ENCODE assay signal across 8 cellular contexts in genomic region chr11:67629386-67630229, GRCh38. TPM values are rescaled to one million over a fixed set of nuclear protein-coding genes. Genes with fewer than 3 reads are reported as not detected.
DNase-seq lines count a peak whose midpoint lies in the region; ATAC-seq and TF ChIP-seq lines count a peak whose summit lies in the region.

A gene with protein sequence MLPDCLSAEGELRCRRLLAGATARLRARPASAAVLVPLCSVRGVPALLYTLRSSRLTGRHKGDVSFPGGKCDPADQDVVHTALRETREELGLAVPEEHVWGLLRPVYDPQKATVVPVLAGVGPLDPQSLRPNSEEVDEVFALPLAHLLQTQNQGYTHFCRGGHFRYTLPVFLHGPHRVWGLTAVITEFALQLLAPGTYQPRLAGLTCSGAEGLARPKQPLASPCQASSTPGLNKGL (minus strand): TSS chr11:67629937. CDS start chr11:67629911, 26 bp downstream.

- H2BK20ac ChIP-seq in IMR-90 (ENCODE audit: low read depth, low read length), result no peak within 1 kb of the TSS

- DNase-seq in IMR-90, result peak; percentile 68
- peak; percentile 67 for DNase-seq in SK-MEL-5 (ENCODE audit: low read depth, low spot score)
- DNase-seq in activated naive CD4-positive, alpha-beta T cell treated with anti-CD3 and anti-CD28 coated beads, Interleukin-2, amount 10 ng/mL, durations not matched to agents 7 days and 5 days, result peak; percentile 92
- DNase-seq in globus pallidus (ENCODE audit: low spot score), result peak; percentile 77
- DNase-seq in omental fat pad (ENCODE audit: low spot score), result peak; percentile 55
- peak; percentile 82 for DNase-seq in testis

- no peak within 1 kb of the TSS for H2BK5ac ChIP-seq in IMR-90 (ENCODE audit: low read depth, low read length, poor library complexity, severe bottlenecking)

- peaks cover 3% of the 10 kb centered on the region; the same call in 1 of the 2 replicates for H3F3A ChIP-seq in DOHH2 (ENCODE audit: control insufficient read depth, insufficient read depth)

- H3K4me2 ChIP-seq in DOHH2 (ENCODE audit: low read length), result peak within 1 kb of the TSS; percentile 96
- H3K4me2 ChIP-seq in IMR-90 (ENCODE audit: low read depth, low read length), result peak within 1 kb of the TSS; percentile 92

- no peaks in the 10 kb centered on the region for H4K20me1 ChIP-seq in DOHH2 (ENCODE audit: control insufficient read depth, insufficient read depth, low read depth, low read length)
- H4K20me1 ChIP-seq in IMR-90 (ENCODE audit: insufficient read depth, low read length), result no peaks in the 10 kb centered on the region

- peak within 1 kb of the TSS; percentile 74 to 80; a peak in 2 of 4 replicates for H4K8ac ChIP-seq in IMR-90 (ENCODE audit: low read depth in 2 of 2, low read length in 2 of 2)

- peak within 1 kb of the TSS; percentile 95 for H3K27ac Mint-ChIP-seq in activated naive CD4-positive, alpha-beta T cell treated with anti-CD3 and anti-CD28 coated beads, Interleukin-2, amount 10 ng/mL, durations not matched to agents 7 days and 5 days

- H3K27me3 ChIP-seq in DOHH2 (ENCODE audit: control insufficient read depth, low read length) (no peaks in the 10 kb centered on the region), IMR-90 (ENCODE audit: control insufficient read depth, insufficient read depth, low read length) (peaks cover under 1% of the 10 kb centered on the region; the same call in 1 of the 2 replicates), testis (no peaks in the 10 kb centered on the region)

- H3K9me1 ChIP-seq in IMR-90 (ENCODE audit: insufficient read depth, low read length), result peaks cover 4% of the 10 kb centered on the region; the same call in 1 of the 2 replicates

- dilution Hi-C loops in IMR-90 (cut with HindIII; ENCODE audit: low sequenced_read_pairs, unreplicated experiment), result no loop called here

- POLR2A ChIA-PET in IMR-90 (lab: Charles Lee; ENCODE audit: unreplicated experiment), result interaction anchor here (0.7 kb wide), 1 partner anchor 34 kb away, joined by 6 read pairs; no protein-coding TSS in a partner anchor

- H3K36me3 Mint-ChIP-seq in activated naive CD4-positive, alpha-beta T cell treated with anti-CD3 and anti-CD28 coated beads, Interleukin-2, amount 10 ng/mL, durations not matched to agents 7 days and 5 days, result peaks cover 1% of the 10 kb centered on the region

- CTCF ChIA-PET in IMR-90 (lab: Yijun Ruan, JAX), result interaction anchor here (0.6 to 2.0 kb wide), 8 partner anchors 12 to 66 kb away, joined by 3 to 7 read pairs (median 4); no protein-coding TSS in a partner anchor
- CTCF ChIA-PET in activated naive CD4-positive, alpha-beta T cell treated with anti-CD3 and anti-CD28 coated beads, Interleukin-2, amount 10 ng/mL, durations not matched to agents 7 days and 5 days (lab: Charles Lee), result interaction anchor here (1.0 to 8.0 kb wide), 12 partner anchors 11 to 278 kb away, joined by 3 to 91 read pairs (median 4); partner anchors contain the start of genes ACY3 and GSTP1

- peak; percentile 46 for ATAC-seq in GM21526 (IDR thresholded peaks at IDR 0.05; ENCODE audit: low FRiP score, unreplicated experiment)
- peak; percentile 74 for ATAC-seq in IMR-90 (ENCODE audit: low read depth)
- peak; percentile 90 for ATAC-seq in omental fat pad (ENCODE audit: low FRiP score)

- TF ChIP-seq RAD21 in IMR-90 (IDR thresholded peaks at IDR 0.05; ENCODE audit: low read length), result peak; percentile 67

- H3K79me1 ChIP-seq in IMR-90 (ENCODE audit: low read depth in 1 of 2, low read length in 2 of 2), result no peaks in the 10 kb centered on the region

- H3K27ac ChIP-seq in DOHH2 (ENCODE audit: low read depth, low read length) (peak within 1 kb of the TSS; percentile 75), IMR-90 (ENCODE audit: insufficient read depth, low read length) (peak within 1 kb of the TSS; percentile 61), testis (peak within 1 kb of the TSS; percentile 91 to 94)

- peak within 1 kb of the TSS; percentile 92 for H3K4me3 ChIP-seq in DOHH2 (ENCODE audit: low read length)
- peak within 1 kb of the TSS; percentile 88 for H3K4me3 ChIP-seq in IMR-90 (ENCODE audit: insufficient read depth, low read depth, low read length)
- H3K4me3 ChIP-seq in testis, result peak within 1 kb of the TSS; percentile 70 to 72

- peak within 1 kb of the TSS; percentile 56; the same call in 1 of the 2 replicates for H3K23ac ChIP-seq in IMR-90 (ENCODE audit: low read depth, low read length)

- H3K18ac ChIP-seq in IMR-90 (ENCODE audit: low read depth, low read length), result no peak within 1 kb of the TSS

- 0% methylated on average over 34 of the region's 102 CpGs; no CpG with 5 or more reads in 1 of the 2 experiments for WGBS in IMR-90 (ENCODE audit: extremely low coverage in 2 of 2, insufficient read length in 1 of 2), 2 experiments
- WGBS in testis, 2 donors, result 1% methylated on average over 60 of the region's 102 CpGs; no CpG with 5 or more reads in 1 of the 2 donors

- in situ Hi-C loops in IMR-90 (cut with MboI; ENCODE audit: low sequenced_read_pairs), result no loop called here
- in situ Hi-C loops in SK-MEL-5 (cut with HindIII; ENCODE audit: low pct_unique_long_range_greater_than_20kb, low sequenced_read_pairs), result no loop called here

- H4K5ac ChIP-seq in IMR-90 (ENCODE audit: low read depth, low read length), result peak within 1 kb of the TSS; percentile 52; the same call in 1 of the 2 replicates

- no peak within 1 kb of the TSS for H3K56ac ChIP-seq in IMR-90 (ENCODE audit: extremely low read depth, insufficient read depth, low read length)

- peaks cover 23% of the 10 kb centered on the region for H3K4me1 Mint-ChIP-seq in activated naive CD4-positive, alpha-beta T cell treated with anti-CD3 and anti-CD28 coated beads, Interleukin-2, amount 10 ng/mL, durations not matched to agents 7 days and 5 days

- peaks cover 9% of the 10 kb centered on the region for H3K27me3 Mint-ChIP-seq in activated naive CD4-positive, alpha-beta T cell treated with anti-CD3 and anti-CD28 coated beads, Interleukin-2, amount 10 ng/mL, durations not matched to agents 7 days and 5 days

- peak within 1 kb of the TSS; percentile 75 for H3K9ac ChIP-seq in IMR-90 (ENCODE audit: low read depth, low read length)

- H2AK9ac ChIP-seq in IMR-90 (replicated peaks; ENCODE audit: low read depth, low read length, poor library complexity), result peak within 1 kb of the TSS; percentile 91

- H2AFZ ChIP-seq in IMR-90 (replicated peaks; ENCODE audit: low read length, poor library complexity), result peak within 1 kb of the TSS; percentile 100

- peak within 1 kb of the TSS; percentile 70 for H3K4ac ChIP-seq in IMR-90 (ENCODE audit: low read depth, low read length)

- no TSS peak for BruUV-seq in IMR-90 (replicated peaks; lab: Mats Ljungman, UMichigan)

- no peak within 1 kb of the TSS for H2BK15ac ChIP-seq in IMR-90 (ENCODE audit: low read depth, low read length)

- TF ChIP-seq POLR2A in IMR-90 (IDR thresholded peaks at IDR 0.05; ENCODE audit: low read depth, low read length), result no peak
- no peak for TF ChIP-seq POLR2A in testis (IDR thresholded peaks at IDR 0.05)

- H3K36me3 ChIP-seq in DOHH2 (ENCODE audit: control insufficient read depth, low read length) (peaks cover 6% of the 10 kb centered on the region; the same call in 1 of the 2 replicates), IMR-90 (ENCODE audit: control insufficient read depth, insufficient read depth, low read length) (no peaks in the 10 kb centered on the region), testis (ENCODE audit: low read depth, missing control alignments) (no peaks in the 10 kb centered on the region)

- peak within 1 kb of the TSS; percentile 46; the same call in 1 of the 2 replicates for H2AK5ac ChIP-seq in IMR-90 (ENCODE audit: low read depth, low read length)

- H3K9me2 ChIP-seq in DOHH2 (replicated peaks; ENCODE audit: control insufficient read depth, low read length), result no peaks in the 10 kb centered on the region

- H3K4me3 Mint-ChIP-seq in activated naive CD4-positive, alpha-beta T cell treated with anti-CD3 and anti-CD28 coated beads, Interleukin-2, amount 10 ng/mL, durations not matched to agents 7 days and 5 days, result peak within 1 kb of the TSS; percentile 86

- TF ChIP-seq CTCF in DOHH2 (IDR thresholded peaks at IDR 0.05; ENCODE audit: low read depth, low read length, poor library complexity, severe bottlenecking), result peak; percentile 6
- peak; percentile 85 for TF ChIP-seq CTCF in IMR-90 (conservative IDR thresholded peaks at IDR 0.05; ENCODE audit: low read depth, low read length)
- peak in 1 of 3 donors; percentile 1 for TF ChIP-seq CTCF in omental fat pad (IDR thresholded peaks at IDR 0.05)
- peak; percentile 64 to 86 (median 69) for TF ChIP-seq CTCF in testis (IDR thresholded peaks at IDR 0.05)

- H4K91ac ChIP-seq in IMR-90 (ENCODE audit: insufficient read depth, low read depth, low read length), result peak within 1 kb of the TSS; percentile 70; the same call in 1 of the 2 replicates

- no peak within 1 kb of the TSS for H2BK120ac ChIP-seq in IMR-90 (ENCODE audit: low read depth, low read length)

- H3K4me1 ChIP-seq in DOHH2 (ENCODE audit: control insufficient read depth, low read length), result peaks cover 26% of the 10 kb centered on the region
- H3K4me1 ChIP-seq in IMR-90 (ENCODE audit: control insufficient read depth, insufficient read depth, low read length), result 0 out of 2 replicates have a peak, but pooled peaks cover 3% of the 10 kb centered on the region
- H3K4me1 ChIP-seq in testis, result peaks cover 5% of the 10 kb centered on the region

- H3K9me3 ChIP-seq in DOHH2 (ENCODE audit: control insufficient read depth, insufficient read depth, low read length) (no peaks in the 10 kb centered on the region), IMR-90 (ENCODE audit: control insufficient read depth, insufficient read depth, low read length) (no peaks in the 10 kb centered on the region), testis (no peaks in the 10 kb centered on the region)

- intact Hi-C loops in IMR-90 (cut with micrococcal nuclease) (no loop called here), testis (cut with DNase I; ENCODE audit: low total_unique reads) (no loop called here)

- no peaks in the 10 kb centered on the region; the same call in none of the 2 replicates for H3K79me2 ChIP-seq in DOHH2 (ENCODE audit: control insufficient read depth, low read length)

- peak within 1 kb of the TSS; percentile 73 for H3K14ac ChIP-seq in IMR-90 (replicated peaks; ENCODE audit: low read depth, low read length)

- H3K9me3 Mint-ChIP-seq in activated naive CD4-positive, alpha-beta T cell treated with anti-CD3 and anti-CD28 coated beads, Interleukin-2, amount 10 ng/mL, durations not matched to agents 7 days and 5 days, result no peaks in the 10 kb centered on the region

TF ChIP-seq in IMR-90, 13 proteins besides CTCF, POLR2A, EP300 and RAD21 (continues in another document):
- TF ChIP-seq CEBPB (IDR thresholded peaks at IDR 0.05; ENCODE audit: low read depth, low read length), result no peak

RNA-seq across cellular contexts. Expression of the gene that starts here (rescaled TPM):
- total RNA-seq in IMR-90 (2012; rRNA removed) (0.83 and 1.4 TPM in 2 replicates), omental fat pad (10 to 100 TPM in 2 of 4 donors, 1 to 10 TPM in 2; 5.5 to 15.4 (median 9.7) TPM), testis (1 to 10 TPM; 6.2 to 7.0 TPM)
- polyA plus RNA-seq in IMR-90 (2012; rRNA removed) (2.5 and 3.2 TPM in 2 replicates), testis (ENCODE audit: insufficient read depth, low read depth, low replicate concordance) (4.0 TPM)
- polyA plus RNA-seq in IMR-90 (2012; cell fraction: cytosol; rRNA removed), result 4.3 and 4.7 TPM in 2 replicates
- 4.2 and 7.7 TPM in 2 replicates for polyA plus RNA-seq in IMR-90 (2012; cell fraction: nucleus; rRNA removed; ENCODE audit: low replicate concordance)
- 4.5 and 7.8 TPM in 2 replicates for total RNA-seq in SK-MEL-5 (2014; rRNA removed; shearing (Covaris generic))
- 11.8 and 12.9 TPM in 2 replicates for polyA plus RNA-seq in SK-MEL-5 (2015; cell fraction: cytosol; rRNA removed)
- polyA plus RNA-seq in SK-MEL-5 (2015; cell fraction: nucleus; rRNA removed), result 23.4 and 26.8 TPM in 2 replicates

Comparison
In these comparisons a context has a peak if more than half of its experiments do, and no peak if none do; other contexts are left out.
1. Peak in every context shown above with its lines: DNase-seq, ATAC-seq, H3K4me3 ChIP-seq and H3K27ac ChIP-seq.